In the genomic region with DNA sequence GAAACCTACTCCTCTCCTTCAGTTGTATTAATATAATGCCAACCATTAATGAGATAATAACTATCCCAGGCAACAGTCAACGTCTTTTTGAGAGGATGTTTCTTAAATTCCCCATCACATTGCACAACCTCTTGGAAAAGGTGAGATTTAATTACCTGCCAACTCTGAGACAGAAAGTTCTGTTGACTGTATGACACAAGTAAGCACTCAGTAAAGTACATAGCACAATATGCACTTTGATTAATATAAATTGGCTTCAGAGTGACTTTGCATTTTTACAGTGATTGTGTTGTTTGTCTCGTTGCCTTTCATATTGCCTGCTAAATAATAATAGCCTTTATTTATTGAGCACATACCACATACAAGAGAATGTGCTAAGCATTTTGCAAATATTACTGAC, we compare ENCODE assay signal across 4 cellular contexts.
A peak's percentile ranks its signal among the peaks of the same experiment; 100 is the strongest.
TF ChIP-seq lines count a peak whose summit lies in the region.

No MANE protein-coding gene starts in this region.

TF ChIP-seq in SK-N-SH, 30 proteins besides CTCF, POLR2A, EP300 and RAD21:
- no peak for TF ChIP-seq NRF1 (IDR thresholded peaks at IDR 0.05; ENCODE audit: low read depth, low read length)

TF ChIP-seq in SK-N-SH treated with all-trans-retinoic acid at 6 μM for 48 hours, 23 proteins besides CTCF, POLR2A, EP300 and RAD21:
- TF ChIP-seq ZC3H10 (CRISPR knock-in tag; IDR thresholded peaks at IDR 0.05), result no peak
- no peak for TF ChIP-seq ZNF70 (CRISPR knock-in tag; IDR thresholded peaks at IDR 0.05)
- TF ChIP-seq PPARA (CRISPR knock-in tag; IDR thresholded peaks at IDR 0.05; ENCODE audit: borderline replicate concordance), result no peak
- no peak for TF ChIP-seq GLIS3 (CRISPR knock-in tag; IDR thresholded peaks at IDR 0.05)
- no peak for TF ChIP-seq ARNTL (CRISPR knock-in tag; IDR thresholded peaks at IDR 0.05; ENCODE audit: borderline replicate concordance, low read depth)
- TF ChIP-seq ZFP30 (CRISPR knock-in tag; IDR thresholded peaks at IDR 0.05), result no peak
- TF ChIP-seq, protein P1, sequence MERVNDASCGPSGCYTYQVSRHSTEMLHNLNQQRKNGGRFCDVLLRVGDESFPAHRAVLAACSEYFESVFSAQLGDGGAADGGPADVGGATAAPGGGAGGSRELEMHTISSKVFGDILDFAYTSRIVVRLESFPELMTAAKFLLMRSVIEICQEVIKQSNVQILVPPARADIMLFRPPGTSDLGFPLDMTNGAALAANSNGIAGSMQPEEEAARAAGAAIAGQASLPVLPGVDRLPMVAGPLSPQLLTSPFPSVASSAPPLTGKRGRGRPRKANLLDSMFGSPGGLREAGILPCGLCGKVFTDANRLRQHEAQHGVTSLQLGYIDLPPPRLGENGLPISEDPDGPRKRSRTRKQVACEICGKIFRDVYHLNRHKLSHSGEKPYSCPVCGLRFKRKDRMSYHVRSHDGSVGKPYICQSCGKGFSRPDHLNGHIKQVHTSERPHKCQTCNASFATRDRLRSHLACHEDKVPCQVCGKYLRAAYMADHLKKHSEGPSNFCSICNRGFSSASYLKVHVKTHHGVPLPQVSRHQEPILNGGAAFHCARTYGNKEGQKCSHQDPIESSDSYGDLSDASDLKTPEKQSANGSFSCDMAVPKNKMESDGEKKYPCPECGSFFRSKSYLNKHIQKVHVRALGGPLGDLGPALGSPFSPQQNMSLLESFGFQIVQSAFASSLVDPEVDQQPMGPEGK (CRISPR knock-in tag; IDR thresholded peaks at IDR 0.05; ENCODE audit: borderline replicate concordance), result no peak
- no peak for TF ChIP-seq SNAI2 (CRISPR knock-in tag; IDR thresholded peaks at IDR 0.05)
- no peak for TF ChIP-seq CSDC2 (CRISPR knock-in tag; IDR thresholded peaks at IDR 0.05)
- no peak for TF ChIP-seq RARB (CRISPR knock-in tag; IDR thresholded peaks at IDR 0.05)

TF ChIP-seq in K562, 482 proteins besides CTCF, POLR2A, EP300 and RAD21:
- peak; percentile 34; the same call in 1 of the 2 replicates for TF ChIP-seq NFE2 (IDR thresholded peaks at IDR 0.05; ENCODE audit: low read depth)
- no peak for TF ChIP-seq POLR2AphosphoS2 (IDR thresholded peaks at IDR 0.05; ENCODE audit: low read length)
- no peak for TF ChIP-seq ETS2 (tag; IDR thresholded peaks at IDR 0.05; ENCODE audit: borderline replicate concordance, poor library complexity, severe bottlenecking)
- TF ChIP-seq LCOR (CRISPR knock-in tag; IDR thresholded peaks at IDR 0.05), result no peak
- TF ChIP-seq NFE2L1 (tag; IDR thresholded peaks at IDR 0.05; ENCODE audit: borderline replicate concordance, low read depth), result peak; percentile 37; the same call in 1 of the 2 replicates
- peak; percentile 53 for TF ChIP-seq MAFG (tag; conservative IDR thresholded peaks at IDR 0.05)

TF ChIP-seq in HepG2, 621 proteins besides CTCF, POLR2A, EP300 and RAD21:
- TF ChIP-seq, protein P2, sequence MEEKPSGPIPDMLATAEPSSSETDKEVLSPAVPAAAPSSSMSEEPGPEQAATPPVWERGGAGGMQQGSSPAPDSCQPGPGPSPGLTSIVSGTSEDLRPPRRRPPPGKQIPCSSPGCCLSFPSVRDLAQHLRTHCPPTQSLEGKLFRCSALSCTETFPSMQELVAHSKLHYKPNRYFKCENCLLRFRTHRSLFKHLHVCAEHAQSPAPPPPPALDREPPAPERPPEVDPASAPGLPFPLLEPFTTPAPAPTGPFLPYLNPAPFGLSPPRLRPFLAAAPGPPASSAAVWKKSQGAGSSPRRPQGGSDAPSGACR (CRISPR knock-in tag; IDR thresholded peaks at IDR 0.05), result no peak
- 0 out of 2 replicates have a peak, but pooled peaks have one; percentile 1 for TF ChIP-seq CEBPB (IDR thresholded peaks at IDR 0.05; ENCODE audit: borderline replicate concordance, low read depth, low read length)
TF ChIP-seq in HepG2: peak in this region for 1.
